9 cellular contexts compared by ENCODE assay signal in the genomic region with DNA sequence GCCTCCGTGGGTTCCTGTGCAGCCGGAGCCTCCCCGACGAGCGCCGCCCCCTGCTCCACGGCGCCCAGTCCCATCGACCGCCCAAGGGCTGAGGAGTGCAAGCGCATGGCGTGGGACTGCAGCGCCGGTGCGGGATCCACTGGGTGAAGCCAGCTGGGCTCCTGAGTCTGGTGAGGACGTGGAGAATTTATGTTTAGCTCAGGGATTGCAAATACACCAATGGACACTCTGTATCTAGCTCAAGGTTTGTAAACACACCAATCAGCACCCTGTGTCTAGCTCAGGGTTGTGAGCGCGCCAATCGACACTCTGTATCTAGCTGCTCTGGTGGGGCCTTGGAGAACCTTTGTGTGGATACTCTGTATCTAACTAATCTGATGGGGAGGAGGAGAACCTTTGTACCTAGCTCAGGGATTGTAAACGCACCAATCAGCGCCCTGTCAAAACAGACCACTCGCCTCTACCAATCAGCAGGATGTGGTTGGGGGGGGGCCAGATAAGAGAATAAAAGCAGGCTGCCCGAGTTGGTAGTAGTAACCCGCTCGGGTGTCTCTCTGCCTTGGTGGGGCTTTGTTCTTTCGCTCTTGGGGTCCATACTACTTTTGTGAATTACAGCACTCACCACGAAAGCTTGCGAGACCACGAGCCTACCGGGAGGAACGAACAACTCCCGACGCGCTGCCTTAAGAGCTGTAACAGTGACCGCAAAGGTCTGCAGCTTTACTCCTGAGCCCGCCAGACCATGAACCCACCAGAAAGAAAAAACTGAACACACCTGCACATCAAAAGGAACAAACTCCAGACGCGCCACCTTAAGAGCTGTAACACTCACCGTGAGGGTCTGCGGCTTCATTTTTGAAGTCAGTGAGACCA. TPM values are rescaled to one million over a fixed set of nuclear protein-coding genes. Genes with fewer than 3 reads are reported as not detected.
DNase-seq lines count a peak whose midpoint lies in the region; ATAC-seq and TF ChIP-seq lines count a peak whose summit lies in the region.
"Not testable (repeated sequence)": the region's sequence is repeated elsewhere in the genome, so short reads cannot be mapped to it uniquely, and the experiment has no call there.
"Had no signal": no experiment of that assay in that cellular context is flagged by ENCODE, and none has a peak within 500 bp of the region (broad histone marks: within the 10 kb centered on the region; RNA-seq: fewer than 3 reads in every experiment).

No MANE protein-coding gene starts in this region.

- not testable (repeated sequence) for H3K36me3 ChIP-seq in body of pancreas (replicated peaks in 1 of 2; ENCODE audit: insufficient read depth in 1 of 2, low read depth in 2 of 2); left ventricle myocardium inferior; vagina

- not testable (repeated sequence) for DNase-seq in HFFc6; left ventricle myocardium inferior; progenitor cell of endocrine pancreas (ENCODE audit: low spot score, unreplicated experiment); vagina (ENCODE audit: extremely low spot score in 2 of 2)
- DNase-seq in activated CD4-positive, CD25-positive, alpha-beta regulatory T cell treated with anti-CD3 and anti-CD28 coated beads, Interleukin-2, amount 50 U/mL, for 16 hours (ENCODE audit: low read depth, low spot score): peak; percentile 5
- DNase-seq in activated T-cell treated with anti-CD3 and anti-CD28 coated beads, Interleukin-2, amount 50 U/mL, for 48 hours: peak; percentile 68 to 73
- peak; percentile 42 to 57 (median 52) for DNase-seq in body of pancreas
- DNase-seq in stimulated activated CD8-positive, alpha-beta memory T cell treated with anti-CD3 and anti-CD28 coated beads, Interleukin-2, amount 100 ng/mL, for 1 hour (ENCODE audit: low read depth in 2 of 2): peak; percentile 10 to 16

- peak overlapping the region in 3 of 4 donors; percentile 21 to 73 (median 47) for H3K27ac ChIP-seq in body of pancreas
- H3K27ac ChIP-seq in left ventricle myocardium inferior (replicated peaks); vagina: not testable (repeated sequence)

- not testable (repeated sequence) for TF ChIP-seq CTCF in HFFc6 (IDR thresholded peaks at IDR 0.05); body of pancreas (IDR thresholded peaks at IDR 0.05); left ventricle myocardium inferior (IDR thresholded peaks at IDR 0.05; ENCODE audit: borderline replicate concordance); progenitor cell of endocrine pancreas (IDR thresholded peaks at IDR 0.05; ENCODE audit: unreplicated experiment); vagina (IDR thresholded peaks at IDR 0.05)

- intact Hi-C loops in body of pancreas (cut with DNase I); vagina (cut with DNase I): not testable (repeated sequence)
- intact Hi-C loops in left ventricle myocardium inferior (cut with micrococcal nuclease): loop anchor here (5.0 kb wide), 1 partner anchor 418 kb away; no protein-coding TSS in a partner anchor

- H3K27me3 ChIP-seq in body of pancreas, vagina: not testable (repeated sequence)
- peaks cover 81% of the 10 kb centered on the region for H3K27me3 ChIP-seq in left ventricle myocardium inferior (ENCODE audit: low read depth)

- H3K4me3 Mint-ChIP-seq in HFFc6 (peak overlapping the region; percentile 58), progenitor cell of endocrine pancreas (ENCODE audit: low read depth) (peak overlapping the region; percentile 20)

- H3K4me1 Mint-ChIP-seq in HFFc6 (ENCODE audit: low read depth): peaks cover 13% of the 10 kb centered on the region
- H3K4me1 Mint-ChIP-seq in progenitor cell of endocrine pancreas (ENCODE audit: low read depth): not testable (repeated sequence)

- 51 to 70% methylated on average over 19 to 40 of the region's 40 CpGs for WGBS in body of pancreas, 2 donors

- ATAC-seq in body of pancreas: peak; percentile 26

- peak; percentile 19 to 56 (median 50) for TF ChIP-seq POLR2A in body of pancreas (IDR thresholded peaks at IDR 0.05)
- TF ChIP-seq POLR2A in vagina (IDR thresholded peaks at IDR 0.05): not testable (repeated sequence)

- not testable (repeated sequence) for H3K9me3 Mint-ChIP-seq in HFFc6; progenitor cell of endocrine pancreas (ENCODE audit: low read depth)

- not testable (repeated sequence) for H3K4me1 ChIP-seq in body of pancreas, left ventricle myocardium inferior, vagina

- H3K27ac Mint-ChIP-seq in HFFc6, progenitor cell of endocrine pancreas: not testable (repeated sequence)

- not testable (repeated sequence) for H3K27me3 Mint-ChIP-seq in HFFc6 (ENCODE audit: insufficient read depth); progenitor cell of endocrine pancreas

- H3K36me3 Mint-ChIP-seq in HFFc6 (ENCODE audit: low read depth); progenitor cell of endocrine pancreas (ENCODE audit: insufficient read depth): not testable (repeated sequence)

- not testable (repeated sequence) for H3K9me3 ChIP-seq in body of pancreas; left ventricle myocardium inferior (replicated peaks); vagina

- not testable (repeated sequence) for H3K4me3 ChIP-seq in body of pancreas
- H3K4me3 ChIP-seq in left ventricle myocardium inferior (peak overlapping the region; percentile 59), vagina (peak overlapping the region; percentile 25 to 40)

RNA-seq across cellular contexts. Expression of a gene that starts 25.3 kb away (rescaled TPM):
- not detected for total RNA-seq in HFFc6 (2021; fragmentation: NEBNext Ultra II Directional; extraction: Animal tissue kit (Norgen Biotek cat#: 25700))
- under 1 TPM in 1 of 2 donors, not detected in 1; 0.52 TPM for total RNA-seq in body of pancreas
- not detected for total RNA-seq in left ventricle myocardium inferior
- total RNA-seq in progenitor cell of endocrine pancreas: not detected in 2 replicates
- total RNA-seq in vagina: not detected
- total RNA-seq: fibroblast of villous mesenchyme had no signal

RNA-seq across cellular contexts. Expression of a gene that starts 55.2 kb away (rescaled TPM):
- total RNA-seq in HFFc6 (2021; fragmentation: NEBNext Ultra II Directional; extraction: Animal tissue kit (Norgen Biotek cat#: 25700)): not detected
- total RNA-seq in body of pancreas (not detected), left ventricle myocardium inferior (0.19 TPM), progenitor cell of endocrine pancreas (not detected in 2 replicates), vagina (not detected)
- total RNA-seq: fibroblast of villous mesenchyme had no signal
